Comparison of ENCODE assay signal across 11 cellular contexts in the genomic region with DNA sequence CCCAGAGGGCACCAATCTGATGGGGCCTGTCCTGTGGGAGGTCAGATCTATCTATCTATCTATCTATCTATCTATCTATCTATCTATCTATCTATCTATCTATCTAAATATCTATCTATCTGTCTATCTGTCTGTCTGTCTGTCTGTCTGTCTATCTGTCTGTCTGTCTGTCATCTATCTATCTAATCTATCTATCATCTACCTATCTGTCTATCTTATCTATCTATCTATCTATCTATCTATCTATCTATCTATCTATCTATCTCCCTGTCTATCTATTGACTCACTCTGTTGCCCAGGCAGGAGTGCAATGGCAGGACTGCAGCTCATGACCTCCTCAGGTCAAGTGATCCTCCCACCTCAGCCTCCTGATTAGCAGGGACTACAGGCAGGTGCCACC.
"Had no signal": no experiment of that assay in that cellular context is flagged by ENCODE, and none has a peak within 500 bp of the region (broad histone marks: within the 10 kb centered on the region; RNA-seq: fewer than 3 reads in every experiment).

No MANE protein-coding gene starts in this region.

- H3K4me3 ChIP-seq: GM23248, GM23338, HAP-1 had no signal

- H3K4me1 ChIP-seq: HAP-1 had no signal

- ATAC-seq: GM23338, HCT116 had no signal

- H3K9me3 ChIP-seq: HAP-1 had no signal

- H3K4me2 ChIP-seq: GM23338 had no signal

- H3K4me3 Mint-ChIP-seq: GM23338, H9, HFFc6 had no signal

- H3K9ac ChIP-seq: GM23248 had no signal

- H2AFZ ChIP-seq: GM23248, GM23338 had no signal

- H3K27ac ChIP-seq: GM23248 had no signal

- H3K27ac Mint-ChIP-seq: GM23338, H9, HFFc6 had no signal

- H3K9me3 Mint-ChIP-seq: GM23338, H9, HFFc6 had no signal

- DNase-seq: GM23248, GOT3, H7, H9, HCEC 1CT, HFFc6 had no signal

- FAIRE-seq: H1, H54 had no signal
